8 cellular contexts compared by ENCODE assay signal in the genomic region with DNA sequence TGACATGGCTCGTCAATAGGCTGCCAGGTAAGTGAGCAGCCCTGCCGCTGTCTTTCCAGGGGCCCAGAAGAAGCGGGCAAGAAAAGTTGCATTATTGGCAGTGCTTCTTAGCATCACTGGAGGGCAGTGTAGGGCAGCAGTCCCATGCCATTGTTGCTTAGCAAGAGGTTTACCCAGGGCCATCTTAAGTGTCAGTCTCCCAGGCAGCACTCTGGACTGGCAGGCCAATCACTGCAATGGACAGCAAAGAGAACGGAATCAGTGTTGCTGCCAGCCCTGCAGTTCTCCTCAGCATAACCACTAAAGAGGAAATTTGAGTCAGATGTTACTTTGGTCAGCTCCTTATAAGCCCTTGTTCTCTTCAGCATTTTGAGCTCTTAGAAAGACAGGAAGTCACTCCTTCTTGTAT. TPM values are rescaled to one million over a fixed set of nuclear protein-coding genes. Genes with fewer than 3 reads are reported as not detected.
A peak's percentile ranks its signal among the peaks of the same experiment; 100 is the strongest.
DNase-seq lines count a peak whose midpoint lies in the region; ATAC-seq and TF ChIP-seq lines count a peak whose summit lies in the region.

No MANE protein-coding gene starts in this region.

- no peaks in the 10 kb centered on the region for H3K27me3 ChIP-seq in mesendoderm (ENCODE audit: insufficient read depth, low read length, poor library complexity)

- H3K79me2 ChIP-seq in mesendoderm (ENCODE audit: control insufficient read depth, insufficient read depth, low read length): no peaks in the 10 kb centered on the region

- H3K4me1 ChIP-seq in mesendoderm (ENCODE audit: control insufficient read depth, low read depth, low read length): no peaks in the 10 kb centered on the region

- H3K4me2 ChIP-seq in mesendoderm (ENCODE audit: low read length): no peak overlapping the region

- H3K23ac ChIP-seq in mesendoderm (ENCODE audit: low read length): no peak overlapping the region

- H2BK120ac ChIP-seq in mesendoderm (ENCODE audit: low read depth, low read length): no peak overlapping the region

- no peak overlapping the region for H3K4ac ChIP-seq in mesendoderm (ENCODE audit: low read depth, low read length)

- H2AK5ac ChIP-seq in mesendoderm (ENCODE audit: low read length): no peak overlapping the region

- no peak overlapping the region for H2BK15ac ChIP-seq in mesendoderm (replicated peaks; ENCODE audit: low read depth)

- no peak overlapping the region for H3K56ac ChIP-seq in mesendoderm (ENCODE audit: low read length)

- H3K9ac ChIP-seq in mesendoderm (ENCODE audit: low read length): no peak overlapping the region

- H3K27ac ChIP-seq in mesendoderm (ENCODE audit: low read depth, low read length): no peak overlapping the region

- no peak overlapping the region for H4K8ac ChIP-seq in mesendoderm (ENCODE audit: low read depth, low read length)

- H3K4me3 ChIP-seq in choroid plexus epithelial cell (ENCODE audit: low read depth, low read length) (no peak overlapping the region), mesendoderm (ENCODE audit: low read length) (no peak overlapping the region)

- no CpG with 5 or more reads among the region's 4 CpGs for WGBS in mesendoderm (ENCODE audit: extremely low coverage, insufficient coverage, low lambda C conversion rate)

- H3K18ac ChIP-seq in mesendoderm (ENCODE audit: low read length): no peak overlapping the region

- H4K5ac ChIP-seq in mesendoderm (ENCODE audit: low read length): no peak overlapping the region

- no peak overlapping the region for H2BK5ac ChIP-seq in mesendoderm (ENCODE audit: low read length)

- no peak for DNase-seq in activated CD4-positive, CD25-positive, alpha-beta regulatory T cell treated with anti-CD3 and anti-CD28 coated beads, Interleukin-2, amount 50 U/mL, for 72 hours
- peak; percentile 75 for DNase-seq in NOMO-1 treated with DMSO at 0.1 percent for 48 hours (lab: John Stamatoyannopoulos, UW; ENCODE audit: unreplicated experiment)
- peak; percentile 61 for DNase-seq in choroid plexus epithelial cell (ENCODE audit: low read depth)
- peak; percentile 79 for DNase-seq in mesendoderm

- peaks cover 40% of the 10 kb centered on the region for H3K36me3 ChIP-seq in mesendoderm (ENCODE audit: control insufficient read depth, insufficient read depth, low read length)

- peaks cover 4% of the 10 kb centered on the region for H3K79me1 ChIP-seq in mesendoderm (ENCODE audit: low read length)

- peak; percentile 40 to 47 for ATAC-seq in activated CD4-positive, CD25-positive, alpha-beta regulatory T cell treated with anti-CD3 and anti-CD28 coated beads, Interleukin-2, amount 50 U/mL, for 24 hours
- no peak for ATAC-seq in GM18870 (IDR thresholded peaks at IDR 0.05; ENCODE audit: unreplicated experiment)
- no peak for ATAC-seq in GM18858 (IDR thresholded peaks at IDR 0.05; ENCODE audit: unreplicated experiment)
- no peak for ATAC-seq in GM18498 (IDR thresholded peaks at IDR 0.05; ENCODE audit: unreplicated experiment)

- TF ChIP-seq CTCF in choroid plexus epithelial cell (conservative IDR thresholded peaks at IDR 0.05; ENCODE audit: low read depth, low read length): peak; percentile 56

RNA-seq across cellular contexts. Expression of a gene that starts 13.4 kb away (rescaled TPM):
- 30.4 TPM for polyA plus RNA-seq in mesendoderm (2013, experiment 1 of 2)
- 30.6 TPM for polyA plus RNA-seq in mesendoderm (2013, experiment 2 of 2)

RNA-seq across cellular contexts. Expression of a gene that starts 36.3 kb away (rescaled TPM):
- polyA plus RNA-seq in mesendoderm (2013, experiment 1 of 2): 11.0 TPM
- polyA plus RNA-seq in mesendoderm (2013, experiment 2 of 2): 12.5 TPM

RNA-seq across cellular contexts. Expression of a gene that starts 50.5 kb away (rescaled TPM):
- polyA plus RNA-seq in mesendoderm (2013, experiment 1 of 2): 27.4 TPM
- polyA plus RNA-seq in mesendoderm (2013, experiment 2 of 2): 28.5 TPM

Comparison
In these comparisons a context has a peak if more than half of its experiments do, and no peak if none do; other contexts are left out.
1. ATAC-seq: peak in activated CD4-positive, CD25-positive, alpha-beta regulatory T cell treated with anti-CD3 and anti-CD28 coated beads, Interleukin-2, amount 50 U/mL, for 24 hours (2 of 2); none in GM18870 (single experiment), GM18858 (single experiment) and GM18498 (single experiment).